Comparison of ENCODE assay signal across 23 cellular contexts in the genomic region with DNA sequence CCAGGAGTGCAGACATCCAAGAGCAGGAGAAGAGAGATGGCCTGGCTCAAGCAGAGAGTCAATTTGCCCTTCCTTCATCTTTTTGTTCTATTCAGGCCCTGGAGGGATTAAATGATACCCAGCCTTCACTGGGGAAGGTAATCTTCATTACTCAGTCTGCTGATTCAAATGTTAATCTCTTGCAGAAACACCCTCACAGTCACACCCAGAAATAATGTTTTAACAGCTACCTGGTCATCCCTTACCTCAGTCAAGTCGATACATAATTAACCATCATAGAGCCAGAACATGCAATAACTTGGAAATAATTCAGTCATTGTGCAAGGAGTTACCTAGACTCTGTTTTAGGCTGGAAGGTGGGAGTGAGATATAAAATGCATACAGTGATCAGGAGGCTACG.
"Had no signal": no experiment of that assay in that cellular context is flagged by ENCODE, and none has a peak within 500 bp of the region (broad histone marks: within the 10 kb centered on the region; RNA-seq: fewer than 3 reads in every experiment).

No MANE protein-coding gene starts in this region.

- H3K27ac ChIP-seq: HL-60, KMS-11, SJSA1, SK-N-MC had no signal

- H3K27me3 ChIP-seq: SJSA1 had no signal

- H3K36me3 ChIP-seq: SJSA1 had no signal

- H3K9me3 ChIP-seq: SJSA1 had no signal

- H3K4me1 ChIP-seq: SJSA1 had no signal

- H3K4me2 ChIP-seq: KMS-11 had no signal

- H3K9ac ChIP-seq: KMS-11 had no signal

- DNase-seq: MV-4-11, NCI-H1048, NCI-H1105, NCI-H1417, NCI-H1436 treated with DMSO at 0.1 percent for 48 hours, NCI-H1694, NCI-H187 treated with DMSO at 0.1 percent for 48 hours, NCI-H2029 treated with DMSO at 0.1 percent for 48 hours, NCI-H2171 treated with DMSO at 0.1 percent for 48 hours, NCI-H345, NCI-H446 treated with DMSO at 0.1 percent for 48 hours, NCI-H510A treated with DMSO at 0.1 percent for 48 hours, NCI-H526, Right ventricle myocardium superior, RPMI8226, SIG-M5 had no signal

- H3K4me3 ChIP-seq: K562, SJSA1, SK-N-MC had no signal

- FAIRE-seq: HTR-8/SVneo, K562, RCC 7860 had no signal
